In genomic region chr17:11797803-11798202, GRCh38 we compare ENCODE assay signal across 16 cellular contexts.
DNase-seq lines count a peak whose midpoint lies in the region; ATAC-seq and TF ChIP-seq lines count a peak whose summit lies in the region.
"Had no signal": no experiment of that assay in that cellular context is flagged by ENCODE, and none has a peak within 500 bp of the region (broad histone marks: within the 10 kb centered on the region; RNA-seq: fewer than 3 reads in every experiment).

No MANE protein-coding gene starts in this region.

- intact Hi-C loops in PC-3 (cut with micrococcal nuclease), result no loop called here

- no peak overlapping the region for H3K27ac ChIP-seq in DOHH2 (ENCODE audit: low read depth, low read length)
- no peak overlapping the region for H3K27ac ChIP-seq in GM23338 (ENCODE audit: low read depth)
- H3K27ac ChIP-seq in PC-3 (ENCODE audit: low read length), result no peak overlapping the region
- H3K27ac ChIP-seq: BLaER1, VCaP had no signal

- DNase-seq in GM23338 (ENCODE audit: low spot score), result peak; percentile 2
- DNase-seq in PC-3, result no peak
- peak; percentile 28 for DNase-seq in iPS-NIHi7 (ENCODE audit: extremely low spot score)
- DNase-seq in COLO829 (ENCODE audit: low spot score), result no peak
- DNase-seq in ecto neural progenitor cell (ENCODE audit: low spot score), result no peak
- DNase-seq: activated effector memory CD4-positive, alpha-beta T cell treated with Interleukin-2 at 50 U/mL for 16 hours; amygdala; DMS79; mesenchymal stem cell; NCI-H510A; RPMI8226; T-cell had no signal

- CTCF ChIA-PET in PC-3 (lab: Charles Lee), result no interaction called here

- H3K9me3 Mint-ChIP-seq in GM23338, result peaks cover 10% of the 10 kb centered on the region

- ATAC-seq in GM23338, result no peak
- ATAC-seq in PC-3, result no peak
- ATAC-seq in HG02642 (IDR thresholded peaks at IDR 0.05; ENCODE audit: poor library complexity, unreplicated experiment), result no peak
- ATAC-seq: T-cell had no signal

- H2AFZ ChIP-seq in GM23338 (no peak overlapping the region), PC-3 (ENCODE audit: low read length) (no peak overlapping the region)

- H3K27me3 ChIP-seq in DOHH2 (ENCODE audit: control insufficient read depth, low read length) (no peaks in the 10 kb centered on the region), GM23338 (ENCODE audit: insufficient read depth) (no peaks in the 10 kb centered on the region), PC-3 (ENCODE audit: low read length) (no peaks in the 10 kb centered on the region)
- H3K27me3 ChIP-seq: BLaER1 had no signal

- H3F3A ChIP-seq in DOHH2 (ENCODE audit: control insufficient read depth, insufficient read depth) (no peaks in the 10 kb centered on the region), GM23338 (replicated peaks; ENCODE audit: low read depth) (no peaks in the 10 kb centered on the region), PC-3 (ENCODE audit: low read length, unreplicated experiment) (no peaks in the 10 kb centered on the region)

- TF ChIP-seq CTCF in DOHH2 (IDR thresholded peaks at IDR 0.05; ENCODE audit: low read depth, low read length, poor library complexity, severe bottlenecking) (peak; percentile 57), GM23338 (conservative IDR thresholded peaks at IDR 0.05; ENCODE audit: low read depth in 2 of 2) (peak; percentile 19 to 53; a peak in 3 of 4 replicates), PC-3 (conservative IDR thresholded peaks at IDR 0.05; ENCODE audit: low read depth, low read length) (peak; percentile 39)

- no peak overlapping the region for H3K27ac Mint-ChIP-seq in GM23338
- H3K27ac Mint-ChIP-seq: T-cell had no signal

- no peaks in the 10 kb centered on the region for H3K79me2 ChIP-seq in DOHH2 (ENCODE audit: control insufficient read depth, low read length)
- H3K79me2 ChIP-seq in GM23338 (replicated peaks; ENCODE audit: insufficient read depth), result no peaks in the 10 kb centered on the region
- H3K79me2 ChIP-seq in PC-3 (ENCODE audit: low read length), result no peaks in the 10 kb centered on the region

- H3K4me1 ChIP-seq in DOHH2 (ENCODE audit: control insufficient read depth, low read length) (no peaks in the 10 kb centered on the region), GM23338 (ENCODE audit: insufficient read depth) (no peaks in the 10 kb centered on the region), PC-3 (ENCODE audit: insufficient read depth, low read length) (no peaks in the 10 kb centered on the region)
- H3K4me1 ChIP-seq: BLaER1 had no signal

- H4K20me1 ChIP-seq in DOHH2 (ENCODE audit: control insufficient read depth, insufficient read depth, low read depth, low read length) (no peaks in the 10 kb centered on the region), GM23338 (replicated peaks; ENCODE audit: insufficient read depth) (no peaks in the 10 kb centered on the region), PC-3 (ENCODE audit: low read length) (no peaks in the 10 kb centered on the region)
- H4K20me1 ChIP-seq: BLaER1 had no signal

- no peaks in the 10 kb centered on the region for H3K4me1 Mint-ChIP-seq in GM23338
- H3K4me1 Mint-ChIP-seq: T-cell had no signal

- no peaks in the 10 kb centered on the region for H3K27me3 Mint-ChIP-seq in GM23338 (ENCODE audit: insufficient read depth, low read depth, poor library complexity)
- H3K27me3 Mint-ChIP-seq: T-cell had no signal

- H3K9me2 ChIP-seq in DOHH2 (replicated peaks; ENCODE audit: control insufficient read depth, low read length), result no peaks in the 10 kb centered on the region
- no peaks in the 10 kb centered on the region for H3K9me2 ChIP-seq in GM23338 (ENCODE audit: insufficient read depth)
- no peaks in the 10 kb centered on the region for H3K9me2 ChIP-seq in PC-3 (replicated peaks; ENCODE audit: low read length)

- H3K4me3 ChIP-seq in DOHH2 (ENCODE audit: low read length) (no peak overlapping the region), GM23338 (no peak overlapping the region), PC-3 (ENCODE audit: low read length) (no peak overlapping the region)
- H3K4me3 ChIP-seq: BLaER1 had no signal

- H3K9me3 ChIP-seq in DOHH2 (ENCODE audit: control insufficient read depth, insufficient read depth, low read length) (no peaks in the 10 kb centered on the region; the same call in 1 of the 2 replicates), PC-3 (ENCODE audit: low read length) (no peaks in the 10 kb centered on the region)

- H3K36me3 Mint-ChIP-seq in GM23338 (ENCODE audit: low read depth), result peaks cover 20% of the 10 kb centered on the region; the same call in 2 of the 3 replicates
- H3K36me3 Mint-ChIP-seq: T-cell had no signal

- no peak overlapping the region for H3K4me3 Mint-ChIP-seq in GM23338
- H3K4me3 Mint-ChIP-seq: T-cell had no signal

- H3K9ac ChIP-seq in PC-3 (ENCODE audit: low read length), result no peak overlapping the region
- H3K9ac ChIP-seq: BLaER1 had no signal

- no TSS peak for BruUV-seq in PC-3 (replicated peaks; lab: Mats Ljungman, UMichigan)

- POLR2A ChIA-PET in PC-3 (lab: Charles Lee; ENCODE audit: unreplicated experiment), result no interaction called here

- H3K36me3 ChIP-seq in DOHH2 (ENCODE audit: control insufficient read depth, low read length) (no peaks in the 10 kb centered on the region), GM23338 (ENCODE audit: insufficient read depth) (no peaks in the 10 kb centered on the region; the same call in 1 of the 2 replicates), PC-3 (ENCODE audit: low read depth, low read length) (no peaks in the 10 kb centered on the region)
- H3K36me3 ChIP-seq: BLaER1 had no signal

- H3K4me2 ChIP-seq in DOHH2 (ENCODE audit: low read length) (no peak overlapping the region), GM23338 (no peak overlapping the region), PC-3 (ENCODE audit: low read length) (no peak overlapping the region)
- H3K4me2 ChIP-seq: BLaER1 had no signal

TF ChIP-seq in GM23338, 12 proteins besides CTCF, POLR2A, EP300 and RAD21:
- TF ChIP-seq JUNB (IDR thresholded peaks at IDR 0.05; ENCODE audit: unreplicated experiment) (no peak), POLR2AphosphoS5 (IDR thresholded peaks at IDR 0.05; ENCODE audit: low read depth) (no peak), STAT1 (IDR thresholded peaks at IDR 0.05; ENCODE audit: unreplicated experiment) (no peak)

Comparison
In these comparisons a context has a peak if more than half of its experiments do, and no peak if none do; other contexts are left out.
1. DNase-seq: peak in GM23338 (single experiment) and iPS-NIHi7 (single experiment); none in PC-3 (single experiment), COLO829 (single experiment) and ecto neural progenitor cell (single experiment).
2. Peak in every context shown above with its lines, with median percentiles within 50 percentile points of each other: CTCF ChIP-seq.